In the genomic region with DNA sequence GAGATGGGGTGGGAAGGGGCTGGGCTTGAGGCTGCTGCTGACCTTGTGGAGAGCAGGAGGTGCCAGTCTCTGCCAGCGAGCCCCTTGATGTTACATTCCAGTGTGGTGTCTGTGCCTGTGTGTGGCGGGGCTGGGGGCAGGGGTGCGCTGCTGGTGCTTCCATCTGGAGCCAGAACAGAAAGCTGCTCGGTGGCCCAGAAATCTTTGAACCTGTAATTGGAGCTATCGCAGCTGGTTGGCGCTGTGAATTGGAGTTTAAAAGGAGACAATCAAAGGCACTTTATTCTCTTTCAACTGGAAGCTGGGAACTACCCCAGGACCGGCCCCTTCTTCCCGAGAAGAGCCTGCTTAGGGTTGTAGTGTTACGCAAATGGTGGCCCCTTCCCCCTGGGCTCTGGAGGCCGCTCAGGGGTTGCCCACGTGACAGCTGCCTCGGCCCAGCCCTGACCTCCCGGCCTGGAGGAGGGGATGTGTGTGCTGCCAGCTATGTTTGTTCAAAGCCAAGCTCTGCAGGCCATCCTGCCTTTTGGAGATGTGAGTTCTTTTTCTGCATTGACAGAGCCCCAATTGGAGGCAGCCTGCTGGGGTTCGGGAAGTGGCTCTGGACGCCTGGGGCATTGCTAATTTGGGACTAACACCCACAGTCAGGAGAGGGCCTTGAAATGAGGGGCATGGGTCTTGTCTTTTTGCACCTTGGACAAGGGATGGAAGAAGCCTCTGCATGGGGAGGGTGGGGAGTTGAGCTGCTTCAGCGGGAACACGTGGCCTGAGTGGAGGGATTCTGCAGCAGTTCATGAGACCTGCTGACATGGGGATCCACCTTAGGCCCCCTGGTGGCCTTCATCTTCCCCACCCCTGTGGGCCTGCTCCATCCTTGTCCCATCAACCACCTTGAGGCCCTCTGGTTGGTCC, we compare ENCODE assay signal across 1 cellular context.
A peak's percentile ranks its signal among the peaks of the same experiment; 100 is the strongest.
TF ChIP-seq lines count a peak whose summit lies in the region.

No MANE protein-coding gene starts in this region.

TF ChIP-seq in GM12878, 131 proteins besides CTCF, POLR2A, EP300 and RAD21:
- TF ChIP-seq TCF3 (IDR thresholded peaks at IDR 0.05; ENCODE audit: borderline replicate concordance, insufficient read depth, low read depth, low read length), result no peak
- TF ChIP-seq USF1 (IDR thresholded peaks at IDR 0.05; ENCODE audit: borderline replicate concordance, extremely low read length, insufficient read depth, low read depth, low read length), result peak; percentile 47
- no peak for TF ChIP-seq HSF1 (IDR thresholded peaks at IDR 0.05; ENCODE audit: low read depth, low read length)
- no peak for TF ChIP-seq STAT3 (IDR thresholded peaks at IDR 0.05; ENCODE audit: low read depth, low read length)
- TF ChIP-seq WRNIP1 (IDR thresholded peaks at IDR 0.05; ENCODE audit: borderline replicate concordance, low read depth, low read length), result no peak
- no peak for TF ChIP-seq YBX1 (IDR thresholded peaks at IDR 0.05)
